In the genomic region with DNA sequence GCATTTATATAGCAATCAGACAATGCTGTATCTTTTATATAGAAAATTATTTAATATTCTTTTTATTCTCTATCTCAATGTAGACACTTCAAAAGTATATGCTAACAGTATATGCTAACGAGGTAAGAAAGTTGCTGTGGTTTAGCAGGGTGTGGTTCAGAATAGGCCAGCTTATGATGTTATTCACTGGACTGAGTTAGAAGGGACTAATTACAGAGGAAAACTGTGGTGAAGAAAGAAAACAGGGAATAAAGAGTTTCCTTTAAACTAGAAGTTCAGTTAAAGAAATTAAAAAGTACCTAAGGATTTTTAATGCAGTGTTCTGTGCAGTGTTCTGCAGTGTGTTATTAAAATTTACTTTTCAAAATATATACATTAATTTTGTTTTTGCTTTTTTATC, we compare ENCODE assay signal across 20 cellular contexts. TPM values are rescaled to one million over a fixed set of nuclear protein-coding genes. Genes with fewer than 3 reads are reported as not detected.
DNase-seq lines count a peak whose midpoint lies in the region; ATAC-seq and TF ChIP-seq lines count a peak whose summit lies in the region.
"Had no signal": no experiment of that assay in that cellular context is flagged by ENCODE, and none has a peak within 500 bp of the region (broad histone marks: within the 10 kb centered on the region; RNA-seq: fewer than 3 reads in every experiment).

No MANE protein-coding gene starts in this region.

- ATAC-seq in left colon (peak; percentile 66), GM18505 (IDR thresholded peaks at IDR 0.05; ENCODE audit: unreplicated experiment) (no peak)

- no peaks in the 10 kb centered on the region for H3K36me3 ChIP-seq in HEK293 (ENCODE audit: control insufficient read depth in 2 of 2, insufficient read depth in 1 of 2, low read length in 2 of 2)
- H3K36me3 ChIP-seq: BE2C had no signal

- H3K27ac ChIP-seq in HEK293 (ENCODE audit: extremely low read depth, low read depth, low read length): no peak overlapping the region

- intact Hi-C loops in left colon (cut with DNase I, micrococcal nuclease): no loop called here

- H3K9me3 ChIP-seq in HEK293 (ENCODE audit: control insufficient read depth, insufficient read depth, low read depth, low read length): no peaks in the 10 kb centered on the region
- H3K9me3 ChIP-seq: BE2C, SK-N-SH had no signal

- DNase-seq in SW480 (ENCODE audit: low spot score) (peak; percentile 16), left colon (no peak), amniotic stem cell (lab: John Stamatoyannopoulos, UW) (no peak), T1000 (lab: John Stamatoyannopoulos, UW) (no peak), foreskin melanocyte (no peak)
- DNase-seq: BE2C; CD4-positive, CD25-positive, alpha-beta regulatory T cell; DMS153; GF-D8; HCEC 1CT; NCI-H1105; NCI-H2081; NCI-H2171 treated with DMSO at 0.1 percent for 48 hours; NCI-H446 treated with DMSO at 0.1 percent for 48 hours; NCI-H748 treated with DMSO at 0.1 percent for 48 hours; RPMI8226; SHP77 treated with DMSO at 0.1 percent for 48 hours; SK-N-SH had no signal

- CTCF ChIA-PET in HEK293 (lab: Yijun Ruan, JAX): interaction anchor here (0.6 kb wide), 1 partner anchor 16 kb away, joined by 4 read pairs; no protein-coding TSS in a partner anchor

- TF ChIP-seq CTCF in HEK293 (tag by site-specific recombination; IDR thresholded peaks at IDR 0.05): no peak

- H3K4me1 ChIP-seq in HEK293 (ENCODE audit: control insufficient read depth, insufficient read depth, low read length): peaks cover 24% of the 10 kb centered on the region

- H3K4me3 ChIP-seq in HEK293 (ENCODE audit: low read depth, low read length): no peak overlapping the region

- TF ChIP-seq POLR2A in GM18505 (IDR thresholded peaks at IDR 0.05; ENCODE audit: borderline replicate concordance, extremely low read depth, insufficient read depth, insufficient read length): no peak

- POLR2A ChIA-PET in HEK293 (lab: Yijun Ruan, JAX): no interaction called here

TF ChIP-seq in HEK293, 187 proteins besides CTCF, POLR2A, EP300 and RAD21:
- TF ChIP-seq, protein P1, sequence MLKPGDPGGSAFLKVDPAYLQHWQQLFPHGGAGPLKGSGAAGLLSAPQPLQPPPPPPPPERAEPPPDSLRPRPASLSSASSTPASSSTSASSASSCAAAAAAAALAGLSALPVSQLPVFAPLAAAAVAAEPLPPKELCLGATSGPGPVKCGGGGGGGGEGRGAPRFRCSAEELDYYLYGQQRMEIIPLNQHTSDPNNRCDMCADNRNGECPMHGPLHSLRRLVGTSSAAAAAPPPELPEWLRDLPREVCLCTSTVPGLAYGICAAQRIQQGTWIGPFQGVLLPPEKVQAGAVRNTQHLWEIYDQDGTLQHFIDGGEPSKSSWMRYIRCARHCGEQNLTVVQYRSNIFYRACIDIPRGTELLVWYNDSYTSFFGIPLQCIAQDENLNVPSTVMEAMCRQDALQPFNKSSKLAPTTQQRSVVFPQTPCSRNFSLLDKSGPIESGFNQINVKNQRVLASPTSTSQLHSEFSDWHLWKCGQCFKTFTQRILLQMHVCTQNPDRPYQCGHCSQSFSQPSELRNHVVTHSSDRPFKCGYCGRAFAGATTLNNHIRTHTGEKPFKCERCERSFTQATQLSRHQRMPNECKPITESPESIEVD (tag by site-specific recombination; IDR thresholded peaks at IDR 0.05): peak; percentile 73; the same call in 1 of the 2 replicates
- peak; percentile 42; the same call in 1 of the 2 replicates for TF ChIP-seq ZNF600 (tag by site-specific recombination; IDR thresholded peaks at IDR 0.05)
- TF ChIP-seq ZNF350 (tag by site-specific recombination; IDR thresholded peaks at IDR 0.05): no peak
- TF ChIP-seq ZNF23 (tag by site-specific recombination; IDR thresholded peaks at IDR 0.05; ENCODE audit: borderline replicate concordance): no peak

RNA-seq across cellular contexts. Expression of a gene that starts 59.4 kb away (rescaled TPM):
- total RNA-seq in left colon: 10 to 100 TPM; 43.1 to 45.6 TPM

RNA-seq across cellular contexts. Expression of a gene that starts 59.6 kb away (rescaled TPM):
- total RNA-seq in left colon: 1 to 10 TPM; 2.7 to 3.1 TPM
